ENCODE assay signal across 18 cellular contexts in the genomic region with DNA sequence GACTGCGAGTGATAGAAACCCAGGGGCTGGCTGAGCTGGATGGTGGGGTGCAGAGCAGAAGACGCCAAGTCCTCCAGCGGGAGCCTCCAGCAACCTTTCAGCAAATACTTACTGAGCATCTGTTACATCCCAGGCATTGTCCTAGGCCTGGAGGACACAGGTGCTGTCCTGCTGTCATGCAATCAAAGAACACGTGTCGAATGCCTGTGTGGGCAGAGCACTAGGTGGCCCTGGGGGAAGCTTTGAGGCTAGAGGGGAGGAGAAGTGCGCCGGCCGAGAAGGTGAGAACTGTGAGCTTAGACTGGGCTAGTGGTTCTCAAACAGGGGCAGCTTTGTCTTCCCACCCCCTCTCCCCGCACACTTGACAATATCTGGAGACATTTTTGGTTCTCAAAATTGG.
DNase-seq lines count a peak whose midpoint lies in the region; ATAC-seq, FAIRE-seq and TF ChIP-seq lines count a peak whose summit lies in the region.
"Had no signal": no experiment of that assay in that cellular context is flagged by ENCODE, and none has a peak within 500 bp of the region (broad histone marks: within the 10 kb centered on the region; RNA-seq: fewer than 3 reads in every experiment).

No MANE protein-coding gene starts in this region.

- peaks cover 5 to 13% (median 7%) of the 10 kb centered on the region in 7 donors for H3K9me3 Mint-ChIP-seq in CD14-positive monocyte
- no peaks in the 10 kb centered on the region for H3K9me3 Mint-ChIP-seq in Caco-2 (ENCODE audit: unreplicated experiment)

- no peaks in the 10 kb centered on the region for H3K79me2 ChIP-seq in keratinocyte (ENCODE audit: control insufficient read depth, insufficient read depth, low read length)

- no peaks in the 10 kb centered on the region for H3K9me3 ChIP-seq in RWPE2 (ENCODE audit: severe bottlenecking)
- peaks cover 4% of the 10 kb centered on the region for H3K9me3 ChIP-seq in keratinocyte (ENCODE audit: control insufficient read depth, low read depth, low read length)
- H3K9me3 ChIP-seq in neuronal stem cell (replicated peaks in 1 of 2; ENCODE audit: control insufficient read depth in 2 of 2, insufficient read depth in 1 of 2, low read depth in 1 of 2, low read length in 2 of 2): peaks cover 0 to 3% of the 10 kb centered on the region in 2 donors
- no peaks in the 10 kb centered on the region for H3K9me3 ChIP-seq in Caco-2
- H3K9me3 ChIP-seq: HAP-1 had no signal

- H2AFZ ChIP-seq in keratinocyte (ENCODE audit: control insufficient read depth, low read length) (no peak overlapping the region), neuronal stem cell (ENCODE audit: low read length) (no peak overlapping the region)

- H3K27me3 ChIP-seq in RWPE2 (ENCODE audit: insufficient read depth, poor library complexity, severe bottlenecking): no peaks in the 10 kb centered on the region
- peaks cover 4% of the 10 kb centered on the region for H3K27me3 ChIP-seq in keratinocyte (ENCODE audit: control insufficient read depth, extremely low read depth, insufficient read depth, low read length)
- peaks cover 0 to 5% (median 0%) of the 10 kb centered on the region in 3 experiments for H3K27me3 ChIP-seq in neuronal stem cell (ENCODE audit: control insufficient read depth in 3 of 3, insufficient read depth in 3 of 3, low read depth in 1 of 3, low read length in 3 of 3)
- no peaks in the 10 kb centered on the region; the same call in 1 of the 2 replicates for H3K27me3 ChIP-seq in Caco-2 (replicated peaks; ENCODE audit: control insufficient read depth, insufficient read depth, low read length)

- WGBS in neuronal stem cell (ENCODE audit: extremely low coverage in 2 of 2, insufficient read length in 2 of 2, insufficient replicate concordance in 1 of 2), 2 donors: no CpG with 5 or more reads among the region's 9 CpGs

- H4K8ac ChIP-seq in neuronal stem cell (ENCODE audit: low read depth, low read length): no peak overlapping the region

- no peaks in the 10 kb centered on the region for H3K79me1 ChIP-seq in neuronal stem cell (ENCODE audit: low read depth, low read length)

- no peak overlapping the region for H4K91ac ChIP-seq in neuronal stem cell (ENCODE audit: low read depth, low read length, poor library complexity)

- H3K4me3 ChIP-seq in RWPE2 (ENCODE audit: severe bottlenecking) (no peak overlapping the region), keratinocyte (ENCODE audit: control insufficient read depth in 2 of 3, extremely low read depth in 1 of 3, insufficient read depth in 2 of 3, low read depth in 1 of 3, low read length in 3 of 3) (no peak overlapping the region), neuronal stem cell (ENCODE audit: low read length in 2 of 2) (no peak overlapping the region), Caco-2 (ENCODE audit: low read depth, low read length) (no peak overlapping the region)
- H3K4me3 ChIP-seq: A549, HAP-1 had no signal

- H3K4ac ChIP-seq in neuronal stem cell (ENCODE audit: low read length): no peak overlapping the region

- H2AK5ac ChIP-seq in neuronal stem cell (ENCODE audit: low read depth, low read length): no peak overlapping the region

- H3K4me3 Mint-ChIP-seq in CD14-positive monocyte (peak overlapping the region in 1 of 2 donors; percentile 10), Caco-2 (ENCODE audit: unreplicated experiment) (no peak overlapping the region)
- H3K4me3 Mint-ChIP-seq: CD4-positive, alpha-beta memory T cell had no signal

- no peak overlapping the region for H3K27ac Mint-ChIP-seq in CD14-positive monocyte
- no peak overlapping the region for H3K27ac Mint-ChIP-seq in Caco-2 (ENCODE audit: unreplicated experiment)
- H3K27ac Mint-ChIP-seq: CD4-positive, alpha-beta memory T cell had no signal

- no peaks in the 10 kb centered on the region for H4K20me1 ChIP-seq in keratinocyte (ENCODE audit: control insufficient read depth, extremely low read depth, insufficient read depth, low read length)

- H3K18ac ChIP-seq in neuronal stem cell (ENCODE audit: low read length): peak overlapping the region; percentile 5

- no peak overlapping the region for H2BK12ac ChIP-seq in neuronal stem cell (ENCODE audit: low read length)

- H2BK5ac ChIP-seq in neuronal stem cell (ENCODE audit: low read length): no peak overlapping the region

- H3K9ac ChIP-seq in keratinocyte (ENCODE audit: control insufficient read depth, extremely low read depth, insufficient read depth, low read length): peak overlapping the region; percentile 48
- no peak overlapping the region for H3K9ac ChIP-seq in neuronal stem cell (ENCODE audit: low read depth, low read length, poor library complexity)

- no peaks in the 10 kb centered on the region for H3K9me1 ChIP-seq in keratinocyte (ENCODE audit: control insufficient read depth, extremely low read depth, insufficient read depth, low read length)

- intact Hi-C loops in CD14-positive monocyte (cut with micrococcal nuclease) (no loop called here), Caco-2 (cut with micrococcal nuclease; ENCODE audit: unreplicated experiment) (no loop called here)

- no peaks in the 10 kb centered on the region for H3K4me1 Mint-ChIP-seq in CD14-positive monocyte
- H3K4me1 Mint-ChIP-seq in Caco-2 (ENCODE audit: low read depth, unreplicated experiment): no peaks in the 10 kb centered on the region
- H3K4me1 Mint-ChIP-seq: CD4-positive, alpha-beta memory T cell had no signal

- H2BK120ac ChIP-seq in neuronal stem cell (ENCODE audit: low read depth, low read length): no peak overlapping the region

- ATAC-seq in RWPE2 (ENCODE audit: low read depth): no peak
- no peak for ATAC-seq in HG03159 (IDR thresholded peaks at IDR 0.05; ENCODE audit: unreplicated experiment)
- ATAC-seq: A549 had no signal

- H3K27me3 Mint-ChIP-seq in CD14-positive monocyte (ENCODE audit: low read depth in 3 of 3) (peaks cover 4 to 13% (median 9%) of the 10 kb centered on the region in 3 donors), Caco-2 (ENCODE audit: insufficient read depth, unreplicated experiment) (peaks cover 18% of the 10 kb centered on the region)

- H3K36me3 Mint-ChIP-seq in CD14-positive monocyte (no peaks in the 10 kb centered on the region), Caco-2 (ENCODE audit: insufficient read depth, unreplicated experiment) (no peaks in the 10 kb centered on the region)
- H3K36me3 Mint-ChIP-seq: CD4-positive, alpha-beta memory T cell had no signal

- peak; percentile 8 for DNase-seq in CD14-positive monocyte (ENCODE audit: low spot score)
- peak; percentile 61 for DNase-seq in RWPE2 (ENCODE audit: low spot score)
- no peak for DNase-seq in keratinocyte (ENCODE audit: low read depth, low spot score)
- no peak for DNase-seq in neuronal stem cell (ENCODE audit: low spot score)
- DNase-seq in GM03348 (ENCODE audit: low spot score): no peak
- no peak for DNase-seq in SW480 (ENCODE audit: low spot score)
- no peak for DNase-seq in Caco-2
- DNase-seq: AML-193; Calu3; CD4-positive, alpha-beta memory T cell had no signal

- BruUV-seq in Caco-2 (replicated peaks; lab: Mats Ljungman, UMichigan): no TSS peak

- TF ChIP-seq CTCF in CD14-positive monocyte (IDR thresholded peaks at IDR 0.05) (no peak), RWPE2 (IDR thresholded peaks at IDR 0.05; ENCODE audit: poor library complexity, severe bottlenecking) (no peak), keratinocyte (optimal IDR thresholded peaks at IDR 0.05 in 1 of 3, IDR thresholded peaks at IDR 0.05 in 1 of 3, conservative IDR thresholded peaks at IDR 0.05 in 1 of 3; ENCODE audit: extremely low read depth in 1 of 3, insufficient read depth in 2 of 3, low read length in 3 of 3) (no peak), Caco-2 (IDR thresholded peaks at IDR 0.05; ENCODE audit: insufficient read depth in 1 of 2, low read depth in 1 of 2, low read length in 1 of 2, severe bottlenecking in 1 of 2, unreplicated experiment in 1 of 2) (no peak)

- H3K14ac ChIP-seq in neuronal stem cell (ENCODE audit: low read length): no peak overlapping the region

- no peak for FAIRE-seq in keratinocyte (lab: Jason Lieb, UNC)
- FAIRE-seq: A549, GM12891, GM19239 had no signal

- H3K36me3 ChIP-seq in RWPE2 (ENCODE audit: low read depth) (no peaks in the 10 kb centered on the region), keratinocyte (ENCODE audit: control insufficient read depth in 2 of 2, extremely low read depth in 1 of 2, insufficient read depth in 2 of 2, low read length in 2 of 2) (no peaks in the 10 kb centered on the region), neuronal stem cell (replicated peaks in 1 of 2; ENCODE audit: control insufficient read depth in 2 of 2, insufficient read depth in 2 of 2, low read length in 2 of 2) (no peaks in the 10 kb centered on the region), Caco-2 (ENCODE audit: control insufficient read depth, insufficient read depth, low read length) (no peaks in the 10 kb centered on the region)
- H3K36me3 ChIP-seq: HAP-1 had no signal

- H3K4me2 ChIP-seq in keratinocyte (ENCODE audit: control insufficient read depth, extremely low read depth, insufficient read depth, low read depth, low read length): no peak overlapping the region
- H3K4me2 ChIP-seq in neuronal stem cell (ENCODE audit: insufficient read depth, low read length, poor library complexity, severe bottlenecking): no peak overlapping the region
- H3K4me2 ChIP-seq: A549 had no signal

- H3K4me1 ChIP-seq in RWPE2 (ENCODE audit: insufficient read depth, poor library complexity, severe bottlenecking): peaks cover 8% of the 10 kb centered on the region
- H3K4me1 ChIP-seq in keratinocyte (ENCODE audit: control insufficient read depth, extremely low read depth, insufficient read depth, low read length): peaks cover 19% of the 10 kb centered on the region
- peaks cover 0 to 6% of the 10 kb centered on the region in 2 donors for H3K4me1 ChIP-seq in neuronal stem cell (ENCODE audit: control insufficient read depth in 2 of 2, insufficient read depth in 1 of 2, low read depth in 1 of 2, low read length in 2 of 2)
- H3K4me1 ChIP-seq in Caco-2: no peaks in the 10 kb centered on the region

- dilution Hi-C loops in keratinocyte (cut with MboI; ENCODE audit: extremely low pct_ligation_motif_present, low sequenced_read_pairs): no loop called here

- no peak overlapping the region for H3K23ac ChIP-seq in neuronal stem cell (ENCODE audit: low read depth, low read length, poor library complexity)

- H2BK15ac ChIP-seq in neuronal stem cell (ENCODE audit: low read length): no peak overlapping the region

- H3K27ac ChIP-seq in RWPE2 (ENCODE audit: poor library complexity, severe bottlenecking) (no peak overlapping the region), keratinocyte (ENCODE audit: control insufficient read depth, insufficient read depth, low read length) (peak overlapping the region; percentile 76), neuronal stem cell (replicated peaks; ENCODE audit: low read length) (no peak overlapping the region)
- H3K27ac ChIP-seq: 22Rv1, A549, C4-2B, HL-60 had no signal

- POLR2A ChIA-PET in Caco-2 (lab: Charles Lee): no interaction called here

- CTCF ChIA-PET in Caco-2 (lab: Charles Lee): no interaction called here

Comparison
In these comparisons a context has a peak if more than half of its experiments do, and no peak if none do; other contexts are left out.
1. DNase-seq: peak in CD14-positive monocyte (single experiment) and RWPE2 (single experiment); none in keratinocyte (single experiment), neuronal stem cell (single experiment), GM03348 (single experiment), SW480 (single experiment) and Caco-2 (0 of 2).